ENCODE assay signal across 28 cellular contexts in the genomic region with DNA sequence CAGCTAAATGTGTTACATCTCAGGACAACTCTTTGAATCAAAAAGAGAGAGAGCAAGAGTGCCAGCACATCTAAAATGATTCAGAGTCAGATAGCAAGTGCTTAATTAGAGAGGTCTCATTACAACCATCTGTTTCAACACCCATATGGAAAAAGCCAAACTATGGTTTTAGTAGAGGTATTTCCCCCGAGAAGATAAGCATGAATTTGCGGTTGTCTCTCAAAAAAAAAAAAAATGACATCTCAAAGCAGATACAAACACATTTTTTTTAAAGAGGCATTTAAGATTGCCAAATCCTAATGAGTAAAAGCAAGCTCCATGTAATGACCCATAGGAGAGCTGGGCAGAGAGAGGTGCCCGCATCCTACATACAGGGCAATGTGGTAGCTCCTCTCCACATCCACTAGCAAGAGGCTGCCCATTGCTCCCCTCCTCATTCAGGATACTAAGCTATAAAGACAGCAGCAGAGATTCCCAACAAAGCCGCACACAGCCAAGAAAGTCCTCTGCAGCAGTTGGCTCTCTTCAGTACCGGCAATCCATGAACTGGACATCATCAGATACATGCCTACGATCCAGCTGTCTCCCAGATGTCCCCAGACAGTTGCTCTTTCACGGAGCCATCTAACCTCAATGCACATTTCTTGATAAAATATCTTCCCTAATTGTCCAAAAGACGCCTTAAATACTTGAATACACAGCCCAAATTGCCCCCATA.
A peak's percentile ranks its signal among the peaks of the same experiment; 100 is the strongest.
DNase-seq lines count a peak whose midpoint lies in the region; ATAC-seq and TF ChIP-seq lines count a peak whose summit lies in the region.
"Had no signal": no experiment of that assay in that cellular context is flagged by ENCODE, and none has a peak within 500 bp of the region (broad histone marks: within the 10 kb centered on the region; RNA-seq: fewer than 3 reads in every experiment).

No MANE protein-coding gene starts in this region.

- intact Hi-C loops in IMR-90 (cut with micrococcal nuclease), result no loop called here
- intact Hi-C loops in CD14-positive monocyte (cut with micrococcal nuclease), result no loop called here

- H3K27ac ChIP-seq in IMR-90 (ENCODE audit: insufficient read depth, low read length) (no peak overlapping the region), neuronal stem cell (replicated peaks; ENCODE audit: low read length) (no peak overlapping the region), caudate nucleus (ENCODE audit: low read depth, low read length) (no peak overlapping the region)
- H3K27ac ChIP-seq: cardiac muscle cell, esophagus muscularis mucosa, left lung, neutrophil had no signal

- no peak overlapping the region for H3K27ac Mint-ChIP-seq in CD14-positive monocyte
- H3K27ac Mint-ChIP-seq: activated naive CD4-positive, alpha-beta T cell treated with anti-CD3 and anti-CD28 coated beads, Interleukin-2, amount 10 ng/mL, durations not matched to agents 7 days and 5 days; CD8-positive, alpha-beta memory T cell; dendritic cell treated with granulocyte-macrophage colony-stimulating factor and Interleukin-4, amounts not matched to agents 40 ng/mL and 50 ng/mL, for 4 days; stimulated activated memory B cell treated with anti-CD40 and anti-IgM and Interleukin-4, amounts not matched to agents 10 μg/mL and 1 μg/mL and 100 μg/mL, for 72 hours; WTC11 had no signal

- POLR2A ChIA-PET in IMR-90 (lab: Charles Lee; ENCODE audit: unreplicated experiment), result no interaction called here

- TF ChIP-seq CTCF in IMR-90 (conservative IDR thresholded peaks at IDR 0.05; ENCODE audit: low read depth, low read length) (no peak), CD14-positive monocyte (IDR thresholded peaks at IDR 0.05) (no peak)

- no peaks in the 10 kb centered on the region for H3K9me3 Mint-ChIP-seq in CD14-positive monocyte
- H3K9me3 Mint-ChIP-seq: activated naive CD4-positive, alpha-beta T cell treated with anti-CD3 and anti-CD28 coated beads, Interleukin-2, amount 10 ng/mL, durations not matched to agents 7 days and 5 days; CD8-positive, alpha-beta memory T cell; dendritic cell treated with granulocyte-macrophage colony-stimulating factor and Interleukin-4, amounts not matched to agents 40 ng/mL and 50 ng/mL, for 4 days; stimulated activated memory B cell treated with anti-CD40 and anti-IgM and Interleukin-4, amounts not matched to agents 10 μg/mL and 1 μg/mL and 100 μg/mL, for 72 hours; WTC11 had no signal

- no CpG with 5 or more reads among the region's 8 CpGs for WGBS in IMR-90 (ENCODE audit: extremely low coverage in 2 of 2, insufficient read length in 1 of 2), 2 experiments
- no CpG with 5 or more reads among the region's 8 CpGs for WGBS in neuronal stem cell (ENCODE audit: extremely low coverage in 2 of 2, insufficient read length in 2 of 2, insufficient replicate concordance in 1 of 2), 2 donors

- H3K9me3 ChIP-seq in IMR-90 (ENCODE audit: control insufficient read depth, insufficient read depth, low read length), result no peaks in the 10 kb centered on the region
- no peaks in the 10 kb centered on the region for H3K9me3 ChIP-seq in neuronal stem cell (replicated peaks in 1 of 2; ENCODE audit: control insufficient read depth in 2 of 2, insufficient read depth in 1 of 2, low read depth in 1 of 2, low read length in 2 of 2)
- H3K9me3 ChIP-seq: esophagus muscularis mucosa, left lung, neutrophil had no signal

- H3K79me1 ChIP-seq in IMR-90 (ENCODE audit: low read depth in 1 of 2, low read length in 2 of 2), result peaks cover 0 to 7% of the 10 kb centered on the region in 2 experiments; a peak in 2 of 4 replicates
- H3K79me1 ChIP-seq in neuronal stem cell (ENCODE audit: low read depth, low read length), result no peaks in the 10 kb centered on the region

- H2BK15ac ChIP-seq in IMR-90 (ENCODE audit: low read depth, low read length), result peak overlapping the region; percentile 88; the same call in 2 of the 3 replicates
- no peak overlapping the region for H2BK15ac ChIP-seq in neuronal stem cell (ENCODE audit: low read length)

- peak overlapping the region; percentile 1 for H3K18ac ChIP-seq in IMR-90 (ENCODE audit: low read depth, low read length)
- H3K18ac ChIP-seq in neuronal stem cell (ENCODE audit: low read length), result peak overlapping the region; percentile 24

- TF ChIP-seq POLR2A in IMR-90 (IDR thresholded peaks at IDR 0.05; ENCODE audit: low read depth, low read length), result no peak

- H2BK12ac ChIP-seq in neuronal stem cell (ENCODE audit: low read length), result no peak overlapping the region

- peaks cover 20% of the 10 kb centered on the region for H3K4me1 ChIP-seq in IMR-90 (ENCODE audit: control insufficient read depth, insufficient read depth, low read length)
- no peaks in the 10 kb centered on the region for H3K4me1 ChIP-seq in neuronal stem cell (ENCODE audit: control insufficient read depth in 2 of 2, insufficient read depth in 1 of 2, low read depth in 1 of 2, low read length in 2 of 2)

- H3K27me3 ChIP-seq in IMR-90 (ENCODE audit: control insufficient read depth, insufficient read depth, low read length) (no peaks in the 10 kb centered on the region), neuronal stem cell (ENCODE audit: control insufficient read depth in 3 of 3, insufficient read depth in 3 of 3, low read depth in 1 of 3, low read length in 3 of 3) (peaks cover 0 to 2% (median 0%) of the 10 kb centered on the region in 3 experiments)
- H3K27me3 ChIP-seq: cardiac muscle cell, esophagus muscularis mucosa, left lung, neutrophil had no signal

- peak overlapping the region; percentile 40; the same call in 1 of the 2 replicates for H3K23ac ChIP-seq in IMR-90 (ENCODE audit: low read depth, low read length)
- peak overlapping the region; percentile 49 for H3K23ac ChIP-seq in neuronal stem cell (ENCODE audit: low read depth, low read length, poor library complexity)

- H3K36me3 Mint-ChIP-seq in CD14-positive monocyte, result no peaks in the 10 kb centered on the region
- H3K36me3 Mint-ChIP-seq: activated naive CD4-positive, alpha-beta T cell treated with anti-CD3 and anti-CD28 coated beads, Interleukin-2, amount 10 ng/mL, durations not matched to agents 7 days and 5 days; CD8-positive, alpha-beta memory T cell; stimulated activated memory B cell treated with anti-CD40 and anti-IgM and Interleukin-4, amounts not matched to agents 10 μg/mL and 1 μg/mL and 100 μg/mL, for 72 hours; WTC11 had no signal

- no peak for TF ChIP-seq RAD21 in IMR-90 (IDR thresholded peaks at IDR 0.05; ENCODE audit: low read length)

- H3K27me3 Mint-ChIP-seq in CD14-positive monocyte (ENCODE audit: low read depth in 3 of 3), result no peaks in the 10 kb centered on the region
- H3K27me3 Mint-ChIP-seq: activated naive CD4-positive, alpha-beta T cell treated with anti-CD3 and anti-CD28 coated beads, Interleukin-2, amount 10 ng/mL, durations not matched to agents 7 days and 5 days; CD8-positive, alpha-beta memory T cell; dendritic cell treated with granulocyte-macrophage colony-stimulating factor and Interleukin-4, amounts not matched to agents 40 ng/mL and 50 ng/mL, for 4 days; stimulated activated memory B cell treated with anti-CD40 and anti-IgM and Interleukin-4, amounts not matched to agents 10 μg/mL and 1 μg/mL and 100 μg/mL, for 72 hours had no signal

- H3K9ac ChIP-seq in IMR-90 (ENCODE audit: low read depth, low read length) (no peak overlapping the region), neuronal stem cell (ENCODE audit: low read depth, low read length, poor library complexity) (no peak overlapping the region)

- CTCF ChIA-PET in IMR-90 (lab: Yijun Ruan, JAX), result interaction anchor here (0.6 to 0.7 kb wide), 2 partner anchors 12 to 28 kb away, joined by 4 to 5 read pairs; no protein-coding TSS in a partner anchor

- in situ Hi-C loops in IMR-90 (cut with MboI; ENCODE audit: low sequenced_read_pairs), result no loop called here

- H4K8ac ChIP-seq in IMR-90 (ENCODE audit: low read depth in 2 of 2, low read length in 2 of 2) (peak overlapping the region in 1 of 2 experiments; percentile 6; a peak in 1 of 4 replicates), neuronal stem cell (ENCODE audit: low read depth, low read length) (no peak overlapping the region)

- no peak overlapping the region for H2AK9ac ChIP-seq in IMR-90 (replicated peaks; ENCODE audit: low read depth, low read length, poor library complexity)

- peak overlapping the region; percentile 92 for H2AK5ac ChIP-seq in IMR-90 (ENCODE audit: low read depth, low read length)
- no peak overlapping the region for H2AK5ac ChIP-seq in neuronal stem cell (ENCODE audit: low read depth, low read length)

- H3K9me1 ChIP-seq in IMR-90 (ENCODE audit: insufficient read depth, low read length), result peaks cover 5% of the 10 kb centered on the region; the same call in 1 of the 2 replicates

- H3K14ac ChIP-seq in IMR-90 (replicated peaks; ENCODE audit: low read depth, low read length) (0 out of 2 replicates have a peak overlapping the region, but pooled peaks have one; percentile 57), neuronal stem cell (ENCODE audit: low read length) (no peak overlapping the region)

- H3K4me1 Mint-ChIP-seq in CD14-positive monocyte, result peaks cover 4% of the 10 kb centered on the region
- H3K4me1 Mint-ChIP-seq: activated naive CD4-positive, alpha-beta T cell treated with anti-CD3 and anti-CD28 coated beads, Interleukin-2, amount 10 ng/mL, durations not matched to agents 7 days and 5 days; CD8-positive, alpha-beta memory T cell; stimulated activated memory B cell treated with anti-CD40 and anti-IgM and Interleukin-4, amounts not matched to agents 10 μg/mL and 1 μg/mL and 100 μg/mL, for 72 hours had no signal

- H4K91ac ChIP-seq in IMR-90 (ENCODE audit: insufficient read depth, low read depth, low read length) (peak overlapping the region; percentile 41), neuronal stem cell (ENCODE audit: low read depth, low read length, poor library complexity) (no peak overlapping the region)

- H2BK120ac ChIP-seq in IMR-90 (ENCODE audit: low read depth, low read length) (peak overlapping the region; percentile 67; the same call in 1 of the 2 replicates), neuronal stem cell (ENCODE audit: low read depth, low read length) (no peak overlapping the region)

- H3K4ac ChIP-seq in IMR-90 (ENCODE audit: low read depth, low read length) (peak overlapping the region; percentile 17), neuronal stem cell (ENCODE audit: low read length) (no peak overlapping the region)

- ATAC-seq in IMR-90 (ENCODE audit: low read depth), result no peak
- no peak for ATAC-seq in SK-N-SH treated with all-trans-retinoic acid at 6 μM for 48 hours
- ATAC-seq: left lung; Panc1; sciatic nerve; stimulated activated memory B cell treated with anti-CD40 and anti-IgM and Interleukin-4, amounts not matched to agents 10 μg/mL and 1 μg/mL and 100 μg/mL, for 72 hours; WTC11 had no signal

- H3K36me3 ChIP-seq in IMR-90 (ENCODE audit: control insufficient read depth, insufficient read depth, low read length), result no peaks in the 10 kb centered on the region
- H3K36me3 ChIP-seq in neuronal stem cell (replicated peaks in 1 of 2; ENCODE audit: control insufficient read depth in 2 of 2, insufficient read depth in 2 of 2, low read length in 2 of 2), result no peaks in the 10 kb centered on the region
- H3K36me3 ChIP-seq: cardiac muscle cell, esophagus muscularis mucosa, left lung, neutrophil had no signal

- no peak overlapping the region for H3K56ac ChIP-seq in IMR-90 (ENCODE audit: extremely low read depth, insufficient read depth, low read length)

- dilution Hi-C loops in IMR-90 (cut with HindIII; ENCODE audit: low sequenced_read_pairs, unreplicated experiment), result no loop called here

- H3K4me3 ChIP-seq in IMR-90 (ENCODE audit: insufficient read depth, low read depth, low read length), result no peak overlapping the region
- H3K4me3 ChIP-seq in neuronal stem cell (ENCODE audit: low read length in 2 of 2), result no peak overlapping the region
- H3K4me3 ChIP-seq: cardiac muscle cell, esophagus muscularis mucosa, left lung had no signal

- no peak overlapping the region for H3K4me2 ChIP-seq in IMR-90 (ENCODE audit: low read depth, low read length)
- no peak overlapping the region for H3K4me2 ChIP-seq in neuronal stem cell (ENCODE audit: insufficient read depth, low read length, poor library complexity, severe bottlenecking)

- peak overlapping the region; percentile 1; the same call in 1 of the 2 replicates for H4K5ac ChIP-seq in IMR-90 (ENCODE audit: low read depth, low read length)

- H2AFZ ChIP-seq in IMR-90 (replicated peaks; ENCODE audit: low read length, poor library complexity) (no peak overlapping the region), neuronal stem cell (ENCODE audit: low read length) (no peak overlapping the region)

- no TSS peak for BruUV-seq in IMR-90 (replicated peaks; lab: Mats Ljungman, UMichigan)

- peak; percentile 63 for DNase-seq in DMS 273 (lab: John Stamatoyannopoulos, UW; ENCODE audit: unreplicated experiment)
- DNase-seq in IMR-90, result no peak
- DNase-seq in amniotic epithelial cell (ENCODE audit: low read depth), result peak; percentile 65
- DNase-seq in neuronal stem cell (ENCODE audit: low spot score), result no peak
- no peak for DNase-seq in caudate nucleus (lab: John Stamatoyannopoulos, UW)
- DNase-seq in CD14-positive monocyte (ENCODE audit: low spot score), result no peak
- DNase-seq: activated naive CD4-positive, alpha-beta T cell treated with anti-CD3 and anti-CD28 coated beads, Interleukin-2, amount 10 ng/mL, durations not matched to agents 7 days and 5 days; AML-193; CD8-positive, alpha-beta memory T cell; DMS153; hypothalamus; KG1; left lung; MM.1S; NCI-H1436; NCI-H510A treated with DMSO at 0.1 percent for 48 hours; SIG-M5; stimulated activated CD4-positive, alpha-beta T cell treated with anti-CD3 and anti-CD28 coated beads, Interleukin-4, amount 100 ng/mL, for 4 hours; T1000 had no signal

- H2BK20ac ChIP-seq in IMR-90 (ENCODE audit: low read depth, low read length), result peak overlapping the region; percentile 44; the same call in 1 of the 2 replicates

- H4K20me1 ChIP-seq in IMR-90 (ENCODE audit: insufficient read depth, low read length), result no peaks in the 10 kb centered on the region

- no peak overlapping the region for H3K4me3 Mint-ChIP-seq in CD14-positive monocyte
- H3K4me3 Mint-ChIP-seq: activated naive CD4-positive, alpha-beta T cell treated with anti-CD3 and anti-CD28 coated beads, Interleukin-2, amount 10 ng/mL, durations not matched to agents 7 days and 5 days; CD8-positive, alpha-beta memory T cell; dendritic cell treated with granulocyte-macrophage colony-stimulating factor and Interleukin-4, amounts not matched to agents 40 ng/mL and 50 ng/mL, for 4 days; stimulated activated memory B cell treated with anti-CD40 and anti-IgM and Interleukin-4, amounts not matched to agents 10 μg/mL and 1 μg/mL and 100 μg/mL, for 72 hours; WTC11 had no signal

- H2BK5ac ChIP-seq in IMR-90 (ENCODE audit: low read depth, low read length, poor library complexity, severe bottlenecking) (peak overlapping the region; percentile 4), neuronal stem cell (ENCODE audit: low read length) (no peak overlapping the region)

Comparison
In these comparisons a context has a peak if more than half of its experiments do, and no peak if none do; other contexts are left out.
1. DNase-seq: peak in DMS 273 (single experiment) and amniotic epithelial cell (single experiment); none in IMR-90 (single experiment), neuronal stem cell (single experiment), caudate nucleus (0 of 61) and CD14-positive monocyte (single experiment).